In the genomic region with DNA sequence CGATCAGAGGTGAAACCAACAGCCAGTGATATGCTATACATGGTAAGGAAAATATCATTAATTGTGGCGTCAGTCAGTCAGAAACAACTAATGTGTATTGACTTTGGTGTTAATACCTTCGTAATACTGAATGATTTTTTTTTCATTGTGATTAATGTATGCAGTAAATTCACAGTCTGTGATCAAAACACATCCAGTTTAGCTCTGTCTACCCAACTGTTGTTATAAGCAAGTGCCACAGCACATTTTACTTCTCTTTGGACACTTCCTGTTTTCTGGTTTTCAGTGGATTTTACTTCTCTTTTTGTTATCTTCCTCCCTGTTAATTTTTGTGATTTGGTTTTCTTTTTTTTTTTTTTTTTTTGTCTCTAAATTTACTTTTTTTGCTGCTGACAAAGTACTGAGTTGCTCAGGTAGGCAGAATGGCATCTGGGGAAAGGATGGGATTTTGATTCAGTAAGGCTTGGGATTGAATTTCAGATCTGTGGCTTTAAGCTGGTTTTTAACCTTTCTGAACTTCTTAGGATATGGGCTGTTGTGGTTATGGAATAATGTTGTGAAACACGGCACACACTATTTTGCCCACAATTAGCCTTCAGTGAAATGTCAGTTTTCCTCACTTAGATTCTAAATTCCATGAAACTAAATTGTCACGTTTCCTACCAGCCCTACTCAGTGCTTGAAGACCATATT, we compare ENCODE assay signal across 8 cellular contexts. TPM values are rescaled to one million over a fixed set of nuclear protein-coding genes. Genes with fewer than 3 reads are reported as not detected.
DNase-seq lines count a peak whose midpoint lies in the region; ATAC-seq, FAIRE-seq and TF ChIP-seq lines count a peak whose summit lies in the region.

No MANE protein-coding gene starts in this region.

- H3K36me3 Mint-ChIP-seq in Calu3 (ENCODE audit: insufficient read depth, unreplicated experiment), result peaks cover 25% of the 10 kb centered on the region
- peaks cover 8% of the 10 kb centered on the region for H3K36me3 Mint-ChIP-seq in astrocyte (ENCODE audit: low read depth, unreplicated experiment)

- H3K9me3 Mint-ChIP-seq in Calu3 (ENCODE audit: low read depth, unreplicated experiment), result no peaks in the 10 kb centered on the region
- H3K9me3 Mint-ChIP-seq in astrocyte (ENCODE audit: unreplicated experiment), result no peaks in the 10 kb centered on the region

- 93% methylated on average over 2 of the region's 5 CpGs for WGBS in mesodermal cell (ENCODE audit: insufficient coverage in 2 of 2), 2 experiments

- H3K9me3 ChIP-seq in astrocyte (ENCODE audit: insufficient read depth, low read depth, low read length) (no peaks in the 10 kb centered on the region), mesodermal cell (ENCODE audit: control insufficient read depth, low read length) (no peaks in the 10 kb centered on the region)

- intact Hi-C loops in Calu3 (cut with micrococcal nuclease; ENCODE audit: unreplicated experiment), result loop anchor here (2.0 kb wide), 3 partner anchors 22 to 146 kb away; a partner anchor contains a TSS

- peaks cover 52% of the 10 kb centered on the region for H3K79me2 ChIP-seq in astrocyte (ENCODE audit: insufficient read depth, low read length)

- H3K4me1 Mint-ChIP-seq in Calu3 (ENCODE audit: low read depth, unreplicated experiment), result peaks cover 39% of the 10 kb centered on the region
- peaks cover 30% of the 10 kb centered on the region for H3K4me1 Mint-ChIP-seq in astrocyte (ENCODE audit: low read depth, unreplicated experiment)

- CTCF ChIA-PET in Calu3 (lab: Charles Lee), result interaction anchor here (1.0 to 2.6 kb wide), 7 partner anchors 10 to 151 kb away, joined by 3 to 36 read pairs (median 4); a partner anchor contains a TSS

- peaks cover 35% of the 10 kb centered on the region for H4K20me1 ChIP-seq in astrocyte (ENCODE audit: insufficient read depth, low read length)

- H3K27me3 ChIP-seq in astrocyte (ENCODE audit: insufficient read depth, low read length), result no peaks in the 10 kb centered on the region

- peak; percentile 17 for ATAC-seq in GM21529 (IDR thresholded peaks at IDR 0.05; ENCODE audit: unreplicated experiment)

- H3K36me3 ChIP-seq in astrocyte (ENCODE audit: insufficient read depth, low read length) (peaks cover 14% of the 10 kb centered on the region), mesodermal cell (ENCODE audit: control insufficient read depth, insufficient read depth, low read length) (no peaks in the 10 kb centered on the region)

- TF ChIP-seq CTCF in Calu3 (IDR thresholded peaks at IDR 0.05; ENCODE audit: unreplicated experiment) (no peak), astrocyte (IDR thresholded peaks at IDR 0.05; ENCODE audit: insufficient read depth, low read depth, low read length) (no peak)

- BruUV-seq in Calu3 (replicated peaks; lab: Mats Ljungman, UMichigan), result TSS peak; percentile 78

- peak overlapping the region; percentile 90 for H3K9ac ChIP-seq in astrocyte (ENCODE audit: low read length)

- FAIRE-seq in astrocyte (lab: Jason Lieb, UNC), result peak; percentile 41

- H3K4me3 Mint-ChIP-seq in Calu3 (ENCODE audit: low read depth, unreplicated experiment) (peak overlapping the region; percentile 29), astrocyte (ENCODE audit: unreplicated experiment) (peak overlapping the region; percentile 91)

- no peak overlapping the region for H2AFZ ChIP-seq in astrocyte (ENCODE audit: low read depth, low read length)

- H3K4me2 ChIP-seq in astrocyte (ENCODE audit: low read length), result peak overlapping the region; percentile 94

- peak overlapping the region; percentile 89 for H3K27ac ChIP-seq in astrocyte (ENCODE audit: low read depth, low read length)
- peak overlapping the region; percentile 36 for H3K27ac ChIP-seq in mesodermal cell (ENCODE audit: low read depth, low read length, severe bottlenecking)

- H3K4me1 ChIP-seq in astrocyte (ENCODE audit: insufficient read depth, low read length) (peaks cover 31% of the 10 kb centered on the region), mesodermal cell (ENCODE audit: control insufficient read depth, insufficient read depth, low read length, poor library complexity, severe bottlenecking) (peaks cover 4% of the 10 kb centered on the region)

- H3K27me3 Mint-ChIP-seq in Calu3 (ENCODE audit: unreplicated experiment) (no peaks in the 10 kb centered on the region), astrocyte (ENCODE audit: low read depth, unreplicated experiment) (no peaks in the 10 kb centered on the region)

- DNase-seq in Calu3 (no peak), KG1 (lab: John Stamatoyannopoulos, UW) (peak; percentile 58), astrocyte (ENCODE audit: low read depth) (no peak), NCI-H187 treated with DMSO at 0.1 percent for 48 hours (lab: John Stamatoyannopoulos, UW) (no peak), NCI-H1436 treated with DMSO at 0.1 percent for 48 hours (lab: John Stamatoyannopoulos, UW) (no peak)
- DNase-seq in stimulated activated CD4-positive, alpha-beta T cell treated with anti-CD3 and anti-CD28 coated beads, Interleukin-4, amount 100 ng/mL, for 24 hours, result no peak

- H3K4me3 ChIP-seq in astrocyte (ENCODE audit: insufficient read depth, low read depth, low read length) (peak overlapping the region; percentile 95), mesodermal cell (ENCODE audit: extremely low read depth, insufficient read depth, low read length, poor library complexity, severe bottlenecking) (peak overlapping the region; percentile 21)

- H3K27ac Mint-ChIP-seq in Calu3 (ENCODE audit: unreplicated experiment) (peak overlapping the region; percentile 83), astrocyte (ENCODE audit: unreplicated experiment) (peak overlapping the region; percentile 93)

RNA-seq across cellular contexts. Expression of a gene that starts 0.6 kb away (rescaled TPM):
- total RNA-seq in Calu3 (2022) (27.7 and 38.5 TPM in 2 replicates), astrocyte (220 and 232 TPM in 2 replicates)
- 9.1 TPM for polyA plus RNA-seq in mesodermal cell (2013, experiment 1 of 2)
- polyA plus RNA-seq in mesodermal cell (2013, experiment 2 of 2), result 5.0 TPM

RNA-seq across cellular contexts. Expression of a gene that starts 30.2 kb away (rescaled TPM):
- total RNA-seq in Calu3 (2022), result 110 and 114 TPM in 2 replicates
- total RNA-seq in astrocyte, result 48.4 and 56.9 TPM in 2 replicates
- 27.6 TPM for polyA plus RNA-seq in mesodermal cell (2013, experiment 1 of 2)
- polyA plus RNA-seq in mesodermal cell (2013, experiment 2 of 2), result 41.1 TPM
